1 cellular context compared by ENCODE assay signal in genomic region chr3:184327171-184327570, GRCh38.
A peak's percentile ranks its signal among the peaks of the same experiment; 100 is the strongest.
TF ChIP-seq lines count a peak whose summit lies in the region.

No MANE protein-coding gene starts in this region.

TF ChIP-seq in HepG2, 621 proteins besides CTCF, POLR2A, EP300 and RAD21:
- no peak for TF ChIP-seq ZNF740 (CRISPR knock-in tag; IDR thresholded peaks at IDR 0.05)
- TF ChIP-seq SRF (IDR thresholded peaks at IDR 0.05; ENCODE audit: low read depth, low read length) = no peak
- no peak for TF ChIP-seq CSRNP2 (CRISPR knock-in tag; conservative IDR thresholded peaks at IDR 0.05; ENCODE audit: low read depth)
- TF ChIP-seq ATF7-NPFF (CRISPR knock-in tag; IDR thresholded peaks at IDR 0.05; ENCODE audit: low read depth) = no peak
- peak; percentile 63 for TF ChIP-seq AGO2 (optimal IDR thresholded peaks at IDR 0.05; ENCODE audit: low read depth, low read length)
- TF ChIP-seq PITX1 (CRISPR knock-in tag; IDR thresholded peaks at IDR 0.05) = no peak
- no peak for TF ChIP-seq ZSCAN20 (CRISPR knock-in tag; IDR thresholded peaks at IDR 0.05; ENCODE audit: borderline replicate concordance)
- peak; percentile 46; the same call in 1 of the 2 replicates for TF ChIP-seq RBFOX2 (IDR thresholded peaks at IDR 0.05; ENCODE audit: low read depth, low read length)
- no peak for TF ChIP-seq PAX8 (CRISPR knock-in tag; IDR thresholded peaks at IDR 0.05; ENCODE audit: borderline replicate concordance)
- TF ChIP-seq SYNCRIP (IDR thresholded peaks at IDR 0.05; ENCODE audit: insufficient read depth, low read depth, low read length) = no peak
- TF ChIP-seq, protein P1, sequence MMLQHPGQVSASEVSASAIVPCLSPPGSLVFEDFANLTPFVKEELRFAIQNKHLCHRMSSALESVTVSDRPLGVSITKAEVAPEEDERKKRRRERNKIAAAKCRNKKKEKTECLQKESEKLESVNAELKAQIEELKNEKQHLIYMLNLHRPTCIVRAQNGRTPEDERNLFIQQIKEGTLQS (CRISPR knock-in tag; IDR thresholded peaks at IDR 0.05) = no peak
- no peak for TF ChIP-seq TFE3 (CRISPR knock-in tag; IDR thresholded peaks at IDR 0.05)
- no peak for TF ChIP-seq ZNF326 (CRISPR knock-in tag; IDR thresholded peaks at IDR 0.05; ENCODE audit: borderline replicate concordance)
- TF ChIP-seq KLF15 (CRISPR knock-in tag; IDR thresholded peaks at IDR 0.05; ENCODE audit: borderline replicate concordance) = no peak
